ENCODE assay signal across 1 cellular context in the genomic region with DNA sequence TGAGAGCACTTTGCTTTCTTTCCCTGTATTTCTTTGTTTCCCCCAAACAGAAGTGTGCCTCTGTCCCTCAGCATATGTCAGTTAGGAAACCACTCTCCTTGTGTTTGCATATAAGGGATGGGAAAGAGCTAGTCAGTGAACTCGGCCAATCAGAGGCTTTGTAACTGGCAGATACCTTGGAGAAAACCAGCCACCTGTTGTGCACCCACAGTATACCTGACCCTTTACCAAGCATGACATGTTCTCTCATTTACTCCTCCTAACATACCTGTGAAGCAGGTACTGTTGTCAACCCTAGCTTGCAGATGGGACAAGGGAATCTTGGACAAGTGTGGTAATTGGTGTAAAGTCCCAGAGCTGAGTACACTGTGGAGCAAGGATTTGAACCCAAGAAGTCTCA.
TF ChIP-seq lines count a peak whose summit lies in the region.

No MANE protein-coding gene starts in this region.

TF ChIP-seq in WTC11, 78 proteins besides CTCF, POLR2A, EP300 and RAD21 (continued from another document):
- TF ChIP-seq, protein P1, sequence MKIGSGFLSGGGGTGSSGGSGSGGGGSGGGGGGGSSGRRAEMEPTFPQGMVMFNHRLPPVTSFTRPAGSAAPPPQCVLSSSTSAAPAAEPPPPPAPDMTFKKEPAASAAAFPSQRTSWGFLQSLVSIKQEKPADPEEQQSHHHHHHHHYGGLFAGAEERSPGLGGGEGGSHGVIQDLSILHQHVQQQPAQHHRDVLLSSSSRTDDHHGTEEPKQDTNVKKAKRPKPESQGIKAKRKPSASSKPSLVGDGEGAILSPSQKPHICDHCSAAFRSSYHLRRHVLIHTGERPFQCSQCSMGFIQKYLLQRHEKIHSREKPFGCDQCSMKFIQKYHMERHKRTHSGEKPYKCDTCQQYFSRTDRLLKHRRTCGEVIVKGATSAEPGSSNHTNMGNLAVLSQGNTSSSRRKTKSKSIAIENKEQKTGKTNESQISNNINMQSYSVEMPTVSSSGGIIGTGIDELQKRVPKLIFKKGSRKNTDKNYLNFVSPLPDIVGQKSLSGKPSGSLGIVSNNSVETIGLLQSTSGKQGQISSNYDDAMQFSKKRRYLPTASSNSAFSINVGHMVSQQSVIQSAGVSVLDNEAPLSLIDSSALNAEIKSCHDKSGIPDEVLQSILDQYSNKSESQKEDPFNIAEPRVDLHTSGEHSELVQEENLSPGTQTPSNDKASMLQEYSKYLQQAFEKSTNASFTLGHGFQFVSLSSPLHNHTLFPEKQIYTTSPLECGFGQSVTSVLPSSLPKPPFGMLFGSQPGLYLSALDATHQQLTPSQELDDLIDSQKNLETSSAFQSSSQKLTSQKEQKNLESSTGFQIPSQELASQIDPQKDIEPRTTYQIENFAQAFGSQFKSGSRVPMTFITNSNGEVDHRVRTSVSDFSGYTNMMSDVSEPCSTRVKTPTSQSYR (CRISPR knock-in tag; IDR thresholded peaks at IDR 0.05): no peak
- TF ChIP-seq ZNF425 (CRISPR knock-in tag; conservative IDR thresholded peaks at IDR 0.05) (no peak), TEAD4 (CRISPR knock-in tag; IDR thresholded peaks at IDR 0.05) (no peak)
